ENCODE assay signal across 19 cellular contexts in the genomic region with DNA sequence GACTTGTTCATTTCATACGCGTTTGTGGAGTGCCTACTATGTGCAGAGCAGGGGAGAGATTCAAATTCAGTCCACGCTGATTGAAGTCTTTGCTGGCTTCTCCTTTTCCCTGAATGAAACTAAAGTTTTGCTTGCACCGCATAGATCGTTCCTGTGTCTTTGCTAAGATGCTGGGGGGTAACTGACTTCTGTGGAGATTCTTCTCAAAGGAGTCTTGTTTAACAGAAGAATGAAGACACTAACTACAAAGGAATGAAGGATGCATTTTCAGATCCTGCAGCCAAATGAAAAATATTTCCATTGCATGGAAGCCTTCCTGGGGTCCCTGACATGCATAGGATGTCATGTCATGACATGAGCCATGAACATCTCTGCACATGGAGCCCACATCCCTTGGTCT.
"Had no signal": no experiment of that assay in that cellular context is flagged by ENCODE, and none has a peak within 500 bp of the region (broad histone marks: within the 10 kb centered on the region; RNA-seq: fewer than 3 reads in every experiment).

No MANE protein-coding gene starts in this region.

- H3K27me3 ChIP-seq: uterus had no signal

- H3K9me3 ChIP-seq: sigmoid colon, uterus had no signal

- H3K4me2 ChIP-seq: neural progenitor cell had no signal

- H2AFZ ChIP-seq: neural progenitor cell had no signal

- DNase-seq: activated B cell treated with CpG ODN at 0.5 μM for 24 hours; activated CD4-positive, alpha-beta T cell treated with anti-CD3 and anti-CD28 coated beads for 4 hours; activated CD4-positive, alpha-beta T cell treated with anti-CD3 and anti-CD28 coated beads, Interleukin-2, amount 50 U/mL, for 48 hours; activated CD8-positive, alpha-beta memory T cell treated with anti-CD3 and anti-CD28 coated beads, Interleukin-2, amount 50 U/mL, for 48 hours; activated naive CD4-positive, alpha-beta T cell treated with Interleukin-2 at 50 U/mL for 16 hours; activated naive CD8-positive, alpha-beta T cell treated with anti-CD3 and anti-CD28 coated beads for 36 hours; activated T-cell treated with anti-CD3 and anti-CD28 coated beads, Interleukin-2, amount 50 U/mL, for 4 hours; cerebellar nuclear complex; kidney; naive thymus-derived CD4-positive, alpha-beta T cell; sigmoid colon; stimulated activated CD4-positive, alpha-beta T cell treated with anti-CD3 and anti-CD28 coated beads, Interleukin-2, amount 100 ng/mL, for 48 hours; stimulated activated CD8-positive, alpha-beta memory T cell treated with anti-CD3 and anti-CD28 coated beads, Interleukin-4, amount 100 ng/mL, for 48 hours; stimulated activated naive B cell treated with anti-CD40 and anti-IgM and Interleukin-4, amounts not matched to agents 10 μg/mL and 1 μg/mL and 100 μg/mL, for 72 hours; T1000; uterus had no signal

- H3K9ac ChIP-seq: neural progenitor cell had no signal

- H3K36me3 ChIP-seq: neural progenitor cell, sigmoid colon, uterus had no signal

- H3K4me3 ChIP-seq: lung, neural progenitor cell, sigmoid colon, uterus had no signal

- H3K4me1 ChIP-seq: uterus had no signal

- H3K27ac ChIP-seq: epithelial cell of prostate, neural progenitor cell, sigmoid colon, uterus had no signal

- ATAC-seq: naive thymus-derived CD4-positive, alpha-beta T cell; stimulated activated naive B cell treated with anti-CD40 and anti-IgM and Interleukin-4, amounts not matched to agents 10 μg/mL and 1 μg/mL and 100 μg/mL, for 72 hours had no signal
